18 cellular contexts compared by ENCODE assay signal in genomic region chr3:44076221-44076829, GRCh38.
DNase-seq lines count a peak whose midpoint lies in the region; TF ChIP-seq lines count a peak whose summit lies in the region.
"Had no signal": no experiment of that assay in that cellular context is flagged by ENCODE, and none has a peak within 500 bp of the region (broad histone marks: within the 10 kb centered on the region; RNA-seq: fewer than 3 reads in every experiment).

No MANE protein-coding gene starts in this region.

- no peak overlapping the region for H3K4me3 ChIP-seq in SK-N-SH (ENCODE audit: low read depth in 2 of 2, low read length in 1 of 2)
- H3K4me3 ChIP-seq: adrenal gland; BLaER1 treated with 17β-estradiol and CSF1 and Interleukin-3, amounts not matched to agents 10 nM and 100 nM had no signal

- no peaks in the 10 kb centered on the region; the same call in 1 of the 2 replicates for H3K79me2 ChIP-seq in SK-N-SH (ENCODE audit: insufficient read depth)

- TF ChIP-seq CTCF in SK-N-SH (IDR thresholded peaks at IDR 0.05): no peak

- no peaks in the 10 kb centered on the region for H3K27me3 ChIP-seq in SK-N-SH (ENCODE audit: insufficient read depth)
- H3K27me3 ChIP-seq: adrenal gland; BLaER1 treated with 17β-estradiol and CSF1 and Interleukin-3, amounts not matched to agents 10 nM and 100 nM had no signal

- H3F3A ChIP-seq in SK-N-SH (replicated peaks; ENCODE audit: insufficient read depth): no peaks in the 10 kb centered on the region

- no peaks in the 10 kb centered on the region for H3K4me1 Mint-ChIP-seq in activated CD4-positive, alpha-beta memory T cell treated with anti-CD3 and anti-CD28 coated beads for 36 hours (ENCODE audit: low read depth)

- DNase-seq in DMS53 (lab: John Stamatoyannopoulos, UW) (peak; percentile 19), DMS53 treated with DMSO at 0.1 percent for 48 hours (lab: John Stamatoyannopoulos, UW; ENCODE audit: unreplicated experiment) (no peak), NCI-H1105 (lab: John Stamatoyannopoulos, UW) (peak; percentile 18), SK-N-SH (no peak), myocyte (ENCODE audit: low read depth) (peak; percentile 25), OCI-M2 (lab: John Stamatoyannopoulos, UW; ENCODE audit: unreplicated experiment) (no peak)
- no peak for DNase-seq in effector CD8-positive, alpha-beta T cell (lab: John Stamatoyannopoulos, UW)
- DNase-seq in activated CD4-positive, alpha-beta memory T cell treated with anti-CD3 and anti-CD28 coated beads for 36 hours: no peak
- DNase-seq: 8988T; adrenal gland; central memory CD4-positive, alpha-beta T cell; effector CD4-positive, alpha-beta T cell; NCI-H2107; stimulated activated CD4-positive, alpha-beta T cell treated with anti-CD3 and anti-CD28 coated beads, Interleukin-15, amount 100 ng/mL, for 24 hours; stimulated activated naive B cell treated with anti-CD40 and anti-IgM and Interleukin-4, amounts not matched to agents 10 μg/mL and 1 μg/mL and 100 μg/mL, for 72 hours had no signal

- CTCF ChIA-PET in SK-N-SH (lab: Yijun Ruan, JAX): interaction anchor here (0.8 to 2.0 kb wide), 5 partner anchors 8 to 307 kb away, joined by 3 to 8 read pairs (median 4); no protein-coding TSS in a partner anchor
- CTCF ChIA-PET in activated CD4-positive, alpha-beta memory T cell treated with anti-CD3 and anti-CD28 coated beads for 36 hours (lab: Charles Lee): interaction anchor here (0.9 kb wide), 1 partner anchor 220 kb away, joined by 3 read pairs; no protein-coding TSS in a partner anchor

- no peaks in the 10 kb centered on the region for H3K36me3 Mint-ChIP-seq in activated CD4-positive, alpha-beta memory T cell treated with anti-CD3 and anti-CD28 coated beads for 36 hours
- H3K36me3 Mint-ChIP-seq: stimulated activated naive B cell treated with anti-CD40 and anti-IgM and Interleukin-4, amounts not matched to agents 10 μg/mL and 1 μg/mL and 100 μg/mL, for 72 hours; type B pancreatic cell had no signal

- H3K27ac Mint-ChIP-seq in activated CD4-positive, alpha-beta memory T cell treated with anti-CD3 and anti-CD28 coated beads for 36 hours: no peak overlapping the region
- H3K27ac Mint-ChIP-seq: stimulated activated naive B cell treated with anti-CD40 and anti-IgM and Interleukin-4, amounts not matched to agents 10 μg/mL and 1 μg/mL and 100 μg/mL, for 72 hours; T-helper 2 cell treated with Interferon-gamma antibody and Interleukin-4, amounts not matched to agents 5 μg/mL and 100 μg/mL, for 36 hours had no signal

- TF ChIP-seq EP300 in SK-N-SH (IDR thresholded peaks at IDR 0.05; ENCODE audit: borderline replicate concordance in 1 of 2, low read depth in 1 of 2, low read length in 1 of 2): no peak

- no peaks in the 10 kb centered on the region for H3K9me2 ChIP-seq in SK-N-SH

- no peak overlapping the region for H2AFZ ChIP-seq in SK-N-SH (ENCODE audit: low read depth)

- H3K9me3 Mint-ChIP-seq in activated CD4-positive, alpha-beta memory T cell treated with anti-CD3 and anti-CD28 coated beads for 36 hours: no peaks in the 10 kb centered on the region
- H3K9me3 Mint-ChIP-seq: stimulated activated naive B cell treated with anti-CD40 and anti-IgM and Interleukin-4, amounts not matched to agents 10 μg/mL and 1 μg/mL and 100 μg/mL, for 72 hours; T-helper 2 cell treated with Interferon-gamma antibody and Interleukin-4, amounts not matched to agents 5 μg/mL and 100 μg/mL, for 36 hours; type B pancreatic cell had no signal

- H3K4me1 ChIP-seq in SK-N-SH (ENCODE audit: control insufficient read depth in 1 of 2, insufficient read depth in 2 of 2, low read depth in 1 of 2, low read length in 1 of 2): peaks cover 3 to 29% of the 10 kb centered on the region in 2 experiments; a peak in 3 of 4 replicates
- H3K4me1 ChIP-seq: adrenal gland; BLaER1 treated with 17β-estradiol and CSF1 and Interleukin-3, amounts not matched to agents 10 nM and 100 nM had no signal

- intact Hi-C loops in activated CD4-positive, alpha-beta memory T cell treated with anti-CD3 and anti-CD28 coated beads for 36 hours (cut with micrococcal nuclease): no loop called here

- POLR2A ChIA-PET in SK-N-SH (lab: Yijun Ruan, JAX): no interaction called here
- POLR2A ChIA-PET in activated CD4-positive, alpha-beta memory T cell treated with anti-CD3 and anti-CD28 coated beads for 36 hours (lab: Charles Lee): no interaction called here

- H3K27ac ChIP-seq in SK-N-SH (ENCODE audit: low read depth in 2 of 2, low read length in 1 of 2): no peak overlapping the region
- H3K27ac ChIP-seq: adrenal gland; BLaER1 treated with 17β-estradiol and CSF1 and Interleukin-3, amounts not matched to agents 10 nM and 100 nM had no signal

- H3K4me3 Mint-ChIP-seq in activated CD4-positive, alpha-beta memory T cell treated with anti-CD3 and anti-CD28 coated beads for 36 hours: no peak overlapping the region
- H3K4me3 Mint-ChIP-seq: stimulated activated naive B cell treated with anti-CD40 and anti-IgM and Interleukin-4, amounts not matched to agents 10 μg/mL and 1 μg/mL and 100 μg/mL, for 72 hours; T-helper 2 cell treated with Interferon-gamma antibody and Interleukin-4, amounts not matched to agents 5 μg/mL and 100 μg/mL, for 36 hours; type B pancreatic cell had no signal

- no peaks in the 10 kb centered on the region for H3K9me3 ChIP-seq in SK-N-SH
- H3K9me3 ChIP-seq: adrenal gland; BLaER1 treated with 17β-estradiol and CSF1 and Interleukin-3, amounts not matched to agents 10 nM and 100 nM had no signal

- H4K20me1 ChIP-seq in SK-N-SH (ENCODE audit: insufficient read depth): peaks cover 10% of the 10 kb centered on the region; the same call in 1 of the 2 replicates
- H4K20me1 ChIP-seq: BLaER1 treated with 17β-estradiol and CSF1 and Interleukin-3, amounts not matched to agents 10 nM and 100 nM had no signal

- 83% methylated on average over 7 of the region's 7 CpGs for WGBS in SK-N-SH (ENCODE audit: low lambda C conversion rate)

- no peak for TF ChIP-seq RAD21 in SK-N-SH (IDR thresholded peaks at IDR 0.05; ENCODE audit: low read length)

- H3K4me2 ChIP-seq in SK-N-SH: no peak overlapping the region
- H3K4me2 ChIP-seq: BLaER1 treated with 17β-estradiol and CSF1 and Interleukin-3, amounts not matched to agents 10 nM and 100 nM had no signal

- no peaks in the 10 kb centered on the region for H3K36me3 ChIP-seq in SK-N-SH (replicated peaks in 1 of 2; ENCODE audit: control insufficient read depth in 1 of 2, insufficient read depth in 2 of 2, low read length in 1 of 2)
- H3K36me3 ChIP-seq: adrenal gland; BLaER1 treated with 17β-estradiol and CSF1 and Interleukin-3, amounts not matched to agents 10 nM and 100 nM had no signal

- H3K9ac ChIP-seq in SK-N-SH: no peak overlapping the region
- H3K9ac ChIP-seq: BLaER1 treated with 17β-estradiol and CSF1 and Interleukin-3, amounts not matched to agents 10 nM and 100 nM had no signal

- peaks cover 3% of the 10 kb centered on the region for H3K27me3 Mint-ChIP-seq in activated CD4-positive, alpha-beta memory T cell treated with anti-CD3 and anti-CD28 coated beads for 36 hours

TF ChIP-seq in SK-N-SH, 30 proteins besides CTCF, POLR2A, EP300 and RAD21:
- TF ChIP-seq NFIC (IDR thresholded peaks at IDR 0.05; ENCODE audit: borderline replicate concordance) (peak; percentile 34; the same call in 1 of the 2 replicates), GABPA (IDR thresholded peaks at IDR 0.05; ENCODE audit: low read depth) (no peak)

Comparison
In these comparisons a context has a peak if more than half of its experiments do, and no peak if none do; other contexts are left out.
1. DNase-seq: peak in DMS53 (single experiment), NCI-H1105 (single experiment) and myocyte (single experiment); none in DMS53 treated with DMSO at 0.1 percent for 48 hours (single experiment), SK-N-SH (single experiment), effector CD8-positive, alpha-beta T cell (single experiment), activated CD4-positive, alpha-beta memory T cell treated with anti-CD3 and anti-CD28 coated beads for 36 hours (single experiment) and OCI-M2 (single experiment).